Comparison of ENCODE assay signal across 20 cellular contexts in the genomic region with DNA sequence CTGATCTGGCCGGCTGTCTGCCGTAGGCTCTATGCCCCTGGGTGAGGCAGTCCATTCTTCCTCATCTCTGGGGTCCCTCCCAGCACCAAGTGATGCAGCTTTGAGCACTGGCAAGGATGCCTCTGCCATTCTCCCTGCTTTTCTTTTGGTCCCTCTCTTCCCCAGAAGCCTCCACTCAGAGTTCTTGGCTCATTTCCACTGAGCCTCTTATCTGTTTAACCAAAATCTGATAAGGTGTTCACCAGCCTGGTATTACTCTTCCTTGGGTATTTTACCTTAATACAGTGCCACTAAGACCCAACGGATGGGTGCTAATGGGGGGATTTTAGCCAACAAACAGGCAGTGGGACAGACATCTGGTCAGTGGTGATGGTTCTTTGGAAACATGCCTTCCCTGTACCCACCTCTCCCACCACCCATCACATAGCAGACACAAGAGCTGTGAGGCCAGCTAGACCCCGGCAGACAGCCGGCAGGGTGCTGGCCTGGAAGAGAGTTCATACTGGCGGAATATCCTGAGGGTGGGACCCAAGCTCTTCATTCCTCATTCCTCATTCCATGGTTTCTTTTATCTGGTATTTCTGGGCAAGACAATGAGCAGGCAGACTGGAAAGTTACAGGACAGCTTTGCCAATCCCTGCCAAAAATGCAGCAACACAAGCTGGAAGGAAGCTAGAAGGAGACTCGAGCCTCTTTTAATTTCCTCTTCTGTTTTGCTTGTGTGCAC. TPM values are rescaled to one million over a fixed set of nuclear protein-coding genes. Genes with fewer than 3 reads are reported as not detected.
DNase-seq lines count a peak whose midpoint lies in the region; ATAC-seq and TF ChIP-seq lines count a peak whose summit lies in the region.
"Had no signal": no experiment of that assay in that cellular context is flagged by ENCODE, and none has a peak within 500 bp of the region (broad histone marks: within the 10 kb centered on the region; RNA-seq: fewer than 3 reads in every experiment).

No MANE protein-coding gene starts in this region.

- POLR2A ChIA-PET in activated CD8-positive, alpha-beta T cell treated with anti-CD3 and anti-CD28 coated beads for 36 hours (lab: Charles Lee), result no interaction called here

- no peak overlapping the region for H3K9ac ChIP-seq in SK-N-MC (ENCODE audit: insufficient read length)

- no peak for ATAC-seq in activated CD8-positive, alpha-beta T cell treated with anti-CD3 and anti-CD28 coated beads for 36 hours
- ATAC-seq: mucosa of descending colon had no signal

- H3K36me3 Mint-ChIP-seq in activated CD8-positive, alpha-beta T cell treated with anti-CD3 and anti-CD28 coated beads for 36 hours (ENCODE audit: low read depth), result no peaks in the 10 kb centered on the region
- H3K36me3 Mint-ChIP-seq: CD8-positive, alpha-beta memory T cell had no signal

- H3K27ac ChIP-seq in SK-N-MC (peak overlapping the region; percentile 88), suprapubic skin (peak overlapping the region; percentile 44), ascending aorta (peak overlapping the region in 1 of 2 donors; percentile 51)
- H3K27ac ChIP-seq: WERI-Rb-1 had no signal

- TF ChIP-seq CTCF in suprapubic skin (IDR thresholded peaks at IDR 0.05) (no peak), ascending aorta (IDR thresholded peaks at IDR 0.05) (no peak), GM10266 (IDR thresholded peaks at IDR 0.05; ENCODE audit: control insufficient read depth, insufficient read depth, low read depth, missing control alignments) (no peak)
- TF ChIP-seq CTCF in activated CD8-positive, alpha-beta T cell treated with anti-CD3 and anti-CD28 coated beads for 36 hours (IDR thresholded peaks at IDR 0.05), result no peak

- H3K27ac Mint-ChIP-seq in activated CD8-positive, alpha-beta T cell treated with anti-CD3 and anti-CD28 coated beads for 36 hours, result no peak overlapping the region
- H3K27ac Mint-ChIP-seq: CD8-positive, alpha-beta memory T cell had no signal

- intact Hi-C loops in activated CD8-positive, alpha-beta T cell treated with anti-CD3 and anti-CD28 coated beads for 36 hours (cut with micrococcal nuclease), result no loop called here
- intact Hi-C loops in ascending aorta (cut with DNase I), result no loop called here

- H3K36me3 ChIP-seq in SK-N-MC (ENCODE audit: insufficient read depth, low read length) (no peaks in the 10 kb centered on the region), suprapubic skin (no peaks in the 10 kb centered on the region), ascending aorta (no peaks in the 10 kb centered on the region)
- H3K36me3 ChIP-seq: MG63, WERI-Rb-1 had no signal

- WGBS in suprapubic skin, result 49% methylated on average over 7 of the region's 7 CpGs

- H3K27me3 ChIP-seq in suprapubic skin (no peaks in the 10 kb centered on the region), ascending aorta (no peaks in the 10 kb centered on the region)
- H3K27me3 ChIP-seq: MG63 had no signal

- no peak overlapping the region for H3K4me3 Mint-ChIP-seq in activated CD8-positive, alpha-beta T cell treated with anti-CD3 and anti-CD28 coated beads for 36 hours
- H3K4me3 Mint-ChIP-seq: CD8-positive, alpha-beta memory T cell; central memory CD8-positive, alpha-beta T cell had no signal

- no peak for TF ChIP-seq EP300 in suprapubic skin (IDR thresholded peaks at IDR 0.05)

- H3K9me3 Mint-ChIP-seq in activated CD8-positive, alpha-beta T cell treated with anti-CD3 and anti-CD28 coated beads for 36 hours, result peaks cover 2% of the 10 kb centered on the region

- H3K4me1 ChIP-seq in suprapubic skin (peaks cover 11% of the 10 kb centered on the region), ascending aorta (peaks cover 0 to 9% of the 10 kb centered on the region in 2 donors)

- CTCF ChIA-PET in activated CD8-positive, alpha-beta T cell treated with anti-CD3 and anti-CD28 coated beads for 36 hours (lab: Charles Lee), result no interaction called here

- H3K27me3 Mint-ChIP-seq in activated CD8-positive, alpha-beta T cell treated with anti-CD3 and anti-CD28 coated beads for 36 hours, result peaks cover 15% of the 10 kb centered on the region

- H3K4me1 Mint-ChIP-seq in activated CD8-positive, alpha-beta T cell treated with anti-CD3 and anti-CD28 coated beads for 36 hours (ENCODE audit: low read depth), result no peaks in the 10 kb centered on the region
- H3K4me1 Mint-ChIP-seq: CD8-positive, alpha-beta memory T cell; central memory CD8-positive, alpha-beta T cell had no signal

- TF ChIP-seq POLR2A in suprapubic skin (IDR thresholded peaks at IDR 0.05), result no peak

- DNase-seq in SK-N-MC (ENCODE audit: low read depth, low spot score) (no peak), ecto neural progenitor cell (ENCODE audit: low spot score) (peak; percentile 3), islet precursor cell (peak; percentile 26), suprapubic skin (ENCODE audit: low spot score in 2 of 2) (no peak), ascending aorta (ENCODE audit: low spot score in 2 of 2) (no peak), GM10266 (ENCODE audit: extremely low spot score) (no peak)
- DNase-seq in activated CD8-positive, alpha-beta T cell treated with anti-CD3 and anti-CD28 coated beads for 36 hours, result no peak
- DNase-seq: activated CD4-positive, alpha-beta T cell treated with anti-CD3 and anti-CD28 coated beads, Interleukin-2, amount 50 U/mL, for 1 hour; activated gamma-delta T cell treated with Interleukin-2 at 50 U/mL for 16 hours; CD8-positive, alpha-beta memory T cell; DND-41; glutamatergic neuron; GOT3; IMR-90; MG63; mucosa of descending colon; NCI-H1436; NCI-H2171; WERI-Rb-1 had no signal

- no peaks in the 10 kb centered on the region for H3K9me3 ChIP-seq in SK-N-MC (ENCODE audit: low read depth, low read length)
- H3K9me3 ChIP-seq in suprapubic skin, result no peaks in the 10 kb centered on the region
- H3K9me3 ChIP-seq in ascending aorta, result no peaks in the 10 kb centered on the region
- H3K9me3 ChIP-seq: MG63, mucosa of descending colon had no signal

- H3K4me3 ChIP-seq in SK-N-MC (peak overlapping the region; percentile 59), suprapubic skin (no peak overlapping the region), ascending aorta (no peak overlapping the region)
- H3K4me3 ChIP-seq: MG63, mucosa of descending colon had no signal

RNA-seq across cellular contexts. Expression of gene ZBTB7C, which starts 34.6 kb away (rescaled TPM):
- total RNA-seq in suprapubic skin (10 to 100 TPM; 26.0 to 50.6 (median 46.2) TPM), ascending aorta (8.1 TPM)
- not detected for total RNA-seq in activated CD8-positive, alpha-beta T cell treated with anti-CD3 and anti-CD28 coated beads for 36 hours
- total RNA-seq: IMR-90 had no signal

Comparison
In these comparisons a context has a peak if more than half of its experiments do, and no peak if none do; other contexts are left out.
1. DNase-seq: peak in ecto neural progenitor cell (single experiment) and islet precursor cell (single experiment); none in SK-N-MC (single experiment), suprapubic skin (0 of 2), activated CD8-positive, alpha-beta T cell treated with anti-CD3 and anti-CD28 coated beads for 36 hours (single experiment), ascending aorta (0 of 2) and GM10266 (single experiment).